In genomic region chr16:66986559-66986958, GRCh38 we compare ENCODE assay signal across 1 cellular context.
TF ChIP-seq lines count a peak whose summit lies in the region.

No MANE protein-coding gene starts in this region.

TF ChIP-seq in H1, 55 proteins besides CTCF, POLR2A, EP300 and RAD21 (continued from another document):
- TF ChIP-seq BACH1 (IDR thresholded peaks at IDR 0.05; ENCODE audit: low read length) (no peak), RXRA (IDR thresholded peaks at IDR 0.05; ENCODE audit: insufficient read depth, low read depth, low read length) (no peak), ASH2L (IDR thresholded peaks at IDR 0.05; ENCODE audit: low read length) (no peak), CBX8 (IDR thresholded peaks at IDR 0.05; ENCODE audit: borderline replicate concordance, low read depth, low read length) (no peak), KDM1A (IDR thresholded peaks at IDR 0.05; ENCODE audit: borderline replicate concordance, low read length) (no peak), SP2 (IDR thresholded peaks at IDR 0.05; ENCODE audit: low read length) (no peak), GTF2F1 (IDR thresholded peaks at IDR 0.05; ENCODE audit: borderline replicate concordance, low read depth, low read length) (no peak), RBBP5 (IDR thresholded peaks at IDR 0.05; ENCODE audit: borderline replicate concordance, low read depth, low read length) (no peak)
TF ChIP-seq in H1: peak in this region for 0.
